In genomic region chr4:184960505-184960971, GRCh38 we compare ENCODE assay signal across 21 cellular contexts. TPM values are rescaled to one million over a fixed set of nuclear protein-coding genes. Genes with fewer than 3 reads are reported as not detected.
DNase-seq lines count a peak whose midpoint lies in the region; ATAC-seq lines count a peak whose summit lies in the region.
"Had no signal": no experiment of that assay in that cellular context is flagged by ENCODE, and none has a peak within 500 bp of the region (broad histone marks: within the 10 kb centered on the region; RNA-seq: fewer than 3 reads in every experiment).

No MANE protein-coding gene starts in this region.

- H3K27ac ChIP-seq in neuronal stem cell (replicated peaks; ENCODE audit: low read length): no peak overlapping the region
- H3K27ac ChIP-seq: parathyroid adenoma, Peyer's patch had no signal

- H3K36me3 ChIP-seq in neuronal stem cell (replicated peaks in 1 of 2; ENCODE audit: control insufficient read depth in 2 of 2, insufficient read depth in 2 of 2, low read length in 2 of 2): no peaks in the 10 kb centered on the region
- H3K36me3 ChIP-seq: Peyer's patch had no signal

- no peak overlapping the region for H4K91ac ChIP-seq in neuronal stem cell (ENCODE audit: low read depth, low read length, poor library complexity)

- H3K23ac ChIP-seq in neuronal stem cell (ENCODE audit: low read depth, low read length, poor library complexity): no peak overlapping the region

- no peaks in the 10 kb centered on the region for H3K9me3 ChIP-seq in neuronal stem cell (replicated peaks in 1 of 2; ENCODE audit: control insufficient read depth in 2 of 2, insufficient read depth in 1 of 2, low read depth in 1 of 2, low read length in 2 of 2)
- H3K9me3 ChIP-seq: Peyer's patch had no signal

- no peak overlapping the region for H3K4me2 ChIP-seq in neuronal stem cell (ENCODE audit: insufficient read depth, low read length, poor library complexity, severe bottlenecking)

- H3K14ac ChIP-seq in neuronal stem cell (ENCODE audit: low read length): no peak overlapping the region

- H3K4me3 ChIP-seq in neuronal stem cell (ENCODE audit: low read length in 2 of 2): no peak overlapping the region
- H3K4me3 ChIP-seq: Peyer's patch had no signal

- peaks cover 6 to 7% of the 10 kb centered on the region in 2 donors for H3K4me1 ChIP-seq in neuronal stem cell (ENCODE audit: control insufficient read depth in 2 of 2, insufficient read depth in 1 of 2, low read depth in 1 of 2, low read length in 2 of 2)
- H3K4me1 ChIP-seq: parathyroid adenoma, Peyer's patch had no signal

- DNase-seq in Right ventricle myocardium inferior (ENCODE audit: missing footprints) (no peak), cardiac septum (ENCODE audit: low spot score) (no peak), left cardiac atrium (no peak), neuronal stem cell (ENCODE audit: low spot score) (no peak), NCI-H446 (lab: John Stamatoyannopoulos, UW) (no peak), H4 (ENCODE audit: low spot score) (no peak), NCI-H446 treated with DMSO at 0.1 percent for 48 hours (lab: John Stamatoyannopoulos, UW) (no peak), NCI-H2081 (lab: John Stamatoyannopoulos, UW) (no peak)
- DNase-seq: activated CD4-positive, alpha-beta T cell treated with anti-CD3 and anti-CD28 coated beads for 4 hours; DMS79 treated with DMSO at 0.1 percent for 48 hours; natural killer cell; NCI-H2107; NCI-H524 treated with DMSO at 0.1 percent for 48 hours had no signal

- H2BK5ac ChIP-seq in neuronal stem cell (ENCODE audit: low read length): no peak overlapping the region

- H2AFZ ChIP-seq in neuronal stem cell (ENCODE audit: low read length): peak overlapping the region; percentile 80
- H2AFZ ChIP-seq: parathyroid adenoma had no signal

- no peak overlapping the region for H3K9ac ChIP-seq in neuronal stem cell (ENCODE audit: low read depth, low read length, poor library complexity)
- H3K9ac ChIP-seq: parathyroid adenoma had no signal

- H3K4ac ChIP-seq in neuronal stem cell (ENCODE audit: low read length): no peak overlapping the region

- no peak overlapping the region for H2BK12ac ChIP-seq in neuronal stem cell (ENCODE audit: low read length)

- no peak overlapping the region for H3K18ac ChIP-seq in neuronal stem cell (ENCODE audit: low read length)

- intact Hi-C loops in Right ventricle myocardium inferior (cut with DNase I): no loop called here
- intact Hi-C loops in cardiac septum (cut with DNase I): no loop called here
- intact Hi-C loops in left cardiac atrium (cut with DNase I): no loop called here

- no peak overlapping the region for H2BK15ac ChIP-seq in neuronal stem cell (ENCODE audit: low read length)

- H4K8ac ChIP-seq in neuronal stem cell (ENCODE audit: low read depth, low read length): no peak overlapping the region

- H2AK5ac ChIP-seq in neuronal stem cell (ENCODE audit: low read depth, low read length): no peak overlapping the region

- no CpG with 5 or more reads among the region's 11 CpGs for WGBS in neuronal stem cell (ENCODE audit: extremely low coverage in 2 of 2, insufficient read length in 2 of 2, insufficient replicate concordance in 1 of 2), 2 donors

- H3K79me1 ChIP-seq in neuronal stem cell (ENCODE audit: low read depth, low read length): no peaks in the 10 kb centered on the region

- H2BK120ac ChIP-seq in neuronal stem cell (ENCODE audit: low read depth, low read length): no peak overlapping the region

- no peaks in the 10 kb centered on the region for H3K27me3 ChIP-seq in neuronal stem cell (ENCODE audit: control insufficient read depth in 3 of 3, insufficient read depth in 3 of 3, low read depth in 1 of 3, low read length in 3 of 3)
- H3K27me3 ChIP-seq: Peyer's patch had no signal

- peak; percentile 66 for ATAC-seq in Right ventricle myocardium inferior
- ATAC-seq in left cardiac atrium: peak; percentile 39 to 80
- ATAC-seq: natural killer cell; stimulated activated memory B cell treated with anti-CD40 and anti-IgM and Interleukin-4, amounts not matched to agents 10 μg/mL and 1 μg/mL and 100 μg/mL, for 72 hours had no signal

RNA-seq across cellular contexts. Expression of gene HELT, which starts 57.8 kb away (rescaled TPM):
- total RNA-seq in Right ventricle myocardium inferior (not detected), cardiac septum (not detected), left cardiac atrium (not detected)
- polyA plus RNA-seq in neuronal stem cell (2013, experiment 1 of 2): not detected
- not detected for polyA plus RNA-seq in neuronal stem cell (2013, experiment 2 of 2)
- not detected in 2 replicates for total RNA-seq in H4 (2014; rRNA removed; shearing (Covaris generic))
- total RNA-seq: M059J; natural killer cell; Peyer's patch; SK-MEL-5; T-helper 1 cell treated with Interleukin-12 subunit alpha and Interleukin-12 subunit beta and Interleukin-4 antibody, amounts not matched to agents 30 ng/mL and 1 ng/mL, for 36 hours; temporal lobe had no signal
- polyA plus RNA-seq: IgD-negative memory B cell had no signal
